In genomic region chr12:39685854-39686608, GRCh38 we compare ENCODE assay signal across 23 cellular contexts.
DNase-seq lines count a peak whose midpoint lies in the region; ATAC-seq lines count a peak whose summit lies in the region.
"Had no signal": no experiment of that assay in that cellular context is flagged by ENCODE, and none has a peak within 500 bp of the region (broad histone marks: within the 10 kb centered on the region; RNA-seq: fewer than 3 reads in every experiment).

No MANE protein-coding gene starts in this region.

- H3K27ac Mint-ChIP-seq in activated naive CD4-positive, alpha-beta T cell treated with anti-CD3 and anti-CD28 coated beads, Interleukin-2, amount 10 ng/mL, durations not matched to agents 7 days and 5 days, result peak overlapping the region; percentile 96
- H3K27ac Mint-ChIP-seq in T-helper 1 cell treated with Interleukin-12 subunit alpha and Interleukin-12 subunit beta and Interleukin-4 antibody, amounts not matched to agents 30 μg/mL and 1 μg/mL, for 36 hours, result peak overlapping the region; percentile 94
- H3K27ac Mint-ChIP-seq in naive thymus-derived CD8-positive, alpha-beta T cell, result peak overlapping the region in 7 of 10 donors; percentile 29 to 81 (median 55)
- H3K27ac Mint-ChIP-seq: brain, nephron had no signal

- H3K4me3 Mint-ChIP-seq in activated naive CD4-positive, alpha-beta T cell treated with anti-CD3 and anti-CD28 coated beads, Interleukin-2, amount 10 ng/mL, durations not matched to agents 7 days and 5 days, result peak overlapping the region; percentile 53
- H3K4me3 Mint-ChIP-seq in T-helper 1 cell treated with Interleukin-12 subunit alpha and Interleukin-12 subunit beta and Interleukin-4 antibody, amounts not matched to agents 30 μg/mL and 1 μg/mL, for 36 hours, result peak overlapping the region; percentile 76
- H3K4me3 Mint-ChIP-seq in naive thymus-derived CD8-positive, alpha-beta T cell, result peak overlapping the region in 3 of 10 donors; percentile 2 to 30 (median 5)
- H3K4me3 Mint-ChIP-seq: brain, immature natural killer cell, nephron had no signal

- no peaks in the 10 kb centered on the region for H3K27me3 Mint-ChIP-seq in activated naive CD4-positive, alpha-beta T cell treated with anti-CD3 and anti-CD28 coated beads, Interleukin-2, amount 10 ng/mL, durations not matched to agents 7 days and 5 days
- no peaks in the 10 kb centered on the region for H3K27me3 Mint-ChIP-seq in T-helper 1 cell treated with Interleukin-12 subunit alpha and Interleukin-12 subunit beta and Interleukin-4 antibody, amounts not matched to agents 30 μg/mL and 1 μg/mL, for 36 hours (ENCODE audit: low read depth)
- H3K27me3 Mint-ChIP-seq in naive thymus-derived CD8-positive, alpha-beta T cell, result no peaks in the 10 kb centered on the region
- H3K27me3 Mint-ChIP-seq: brain had no signal

- POLR2A ChIA-PET in naive thymus-derived CD8-positive, alpha-beta T cell (lab: Charles Lee), result interaction anchor here (0.7 to 3.4 kb wide), 5 partner anchors 65 to 80 kb away, joined by 3 to 14 read pairs (median 3); partner anchors contain the start of gene ABCD2

- CTCF ChIA-PET in activated naive CD4-positive, alpha-beta T cell treated with anti-CD3 and anti-CD28 coated beads, Interleukin-2, amount 10 ng/mL, durations not matched to agents 7 days and 5 days (lab: Charles Lee), result interaction anchor here (1.1 to 3.1 kb wide), 2 partner anchors 66 to 73 kb away, joined by 3 to 15 read pairs; partner anchors contain the start of gene ABCD2

- H3K36me3 Mint-ChIP-seq in activated naive CD4-positive, alpha-beta T cell treated with anti-CD3 and anti-CD28 coated beads, Interleukin-2, amount 10 ng/mL, durations not matched to agents 7 days and 5 days, result peaks cover 31% of the 10 kb centered on the region
- peaks cover 7% of the 10 kb centered on the region for H3K36me3 Mint-ChIP-seq in T-helper 1 cell treated with Interleukin-12 subunit alpha and Interleukin-12 subunit beta and Interleukin-4 antibody, amounts not matched to agents 30 μg/mL and 1 μg/mL, for 36 hours (ENCODE audit: low read depth)
- H3K36me3 Mint-ChIP-seq in naive thymus-derived CD8-positive, alpha-beta T cell, result peaks cover 0 to 13% (median 10%) of the 10 kb centered on the region in 3 donors
- H3K36me3 Mint-ChIP-seq: brain, immature natural killer cell had no signal

- H3K4me1 Mint-ChIP-seq in activated naive CD4-positive, alpha-beta T cell treated with anti-CD3 and anti-CD28 coated beads, Interleukin-2, amount 10 ng/mL, durations not matched to agents 7 days and 5 days, result peaks cover 18% of the 10 kb centered on the region
- peaks cover 41% of the 10 kb centered on the region for H3K4me1 Mint-ChIP-seq in T-helper 1 cell treated with Interleukin-12 subunit alpha and Interleukin-12 subunit beta and Interleukin-4 antibody, amounts not matched to agents 30 μg/mL and 1 μg/mL, for 36 hours (ENCODE audit: low read depth)
- H3K4me1 Mint-ChIP-seq in naive thymus-derived CD8-positive, alpha-beta T cell, result peaks cover 10 to 42% (median 27%) of the 10 kb centered on the region in 4 donors
- H3K4me1 Mint-ChIP-seq: brain, nephron had no signal

- ATAC-seq in naive thymus-derived CD8-positive, alpha-beta T cell, result no peak
- no peak for ATAC-seq in GM18511 (IDR thresholded peaks at IDR 0.05; ENCODE audit: unreplicated experiment)
- ATAC-seq: activated CD4-positive, CD25-positive, alpha-beta regulatory T cell treated with anti-CD3 and anti-CD28 coated beads, Interleukin-2, amount 50 U/mL, for 24 hours; gastroesophageal sphincter; left cardiac atrium; psoas muscle; sciatic nerve had no signal

- DNase-seq in activated naive CD4-positive, alpha-beta T cell treated with anti-CD3 and anti-CD28 coated beads, Interleukin-2, amount 10 ng/mL, durations not matched to agents 7 days and 5 days, result peak; percentile 85
- no peak for DNase-seq in activated naive CD4-positive, alpha-beta T cell (lab: John Stamatoyannopoulos, UW)
- peak; percentile 55 for DNase-seq in activated effector memory CD4-positive, alpha-beta T cell treated with anti-CD3 and anti-CD28 coated beads, Interleukin-2, amount 50 U/mL, for 16 hours
- DNase-seq in naive thymus-derived CD8-positive, alpha-beta T cell, result no peak
- DNase-seq in RPMI8226, result no peak
- DNase-seq: amniotic stem cell, DMS153, hippocampal formation, KBM-7, left cardiac atrium, NCI-H1105 treated with DMSO at 0.1 percent for 48 hours, NCI-H1930, NCI-H524, psoas muscle, transverse colon had no signal

- H3K9me3 Mint-ChIP-seq in activated naive CD4-positive, alpha-beta T cell treated with anti-CD3 and anti-CD28 coated beads, Interleukin-2, amount 10 ng/mL, durations not matched to agents 7 days and 5 days, result peaks cover 13% of the 10 kb centered on the region
- H3K9me3 Mint-ChIP-seq in T-helper 1 cell treated with Interleukin-12 subunit alpha and Interleukin-12 subunit beta and Interleukin-4 antibody, amounts not matched to agents 30 μg/mL and 1 μg/mL, for 36 hours, result peaks cover 3% of the 10 kb centered on the region
- H3K9me3 Mint-ChIP-seq in naive thymus-derived CD8-positive, alpha-beta T cell, result peaks cover 0 to 17% (median 4%) of the 10 kb centered on the region in 9 donors
- H3K9me3 Mint-ChIP-seq: immature natural killer cell, nephron had no signal

Comparison
In these comparisons a context has a peak if more than half of its experiments do, and no peak if none do; other contexts are left out.
1. DNase-seq: peak in activated naive CD4-positive, alpha-beta T cell treated with anti-CD3 and anti-CD28 coated beads, Interleukin-2, amount 10 ng/mL, durations not matched to agents 7 days and 5 days (single experiment) and activated effector memory CD4-positive, alpha-beta T cell treated with anti-CD3 and anti-CD28 coated beads, Interleukin-2, amount 50 U/mL, for 16 hours (single experiment); none in activated naive CD4-positive, alpha-beta T cell (0 of 4), naive thymus-derived CD8-positive, alpha-beta T cell (0 of 10) and RPMI8226 (single experiment).
2. Peak in every context shown above with its lines, with median percentiles within 50 percentile points of each other: H3K27ac Mint-ChIP-seq.